In the genomic region with DNA sequence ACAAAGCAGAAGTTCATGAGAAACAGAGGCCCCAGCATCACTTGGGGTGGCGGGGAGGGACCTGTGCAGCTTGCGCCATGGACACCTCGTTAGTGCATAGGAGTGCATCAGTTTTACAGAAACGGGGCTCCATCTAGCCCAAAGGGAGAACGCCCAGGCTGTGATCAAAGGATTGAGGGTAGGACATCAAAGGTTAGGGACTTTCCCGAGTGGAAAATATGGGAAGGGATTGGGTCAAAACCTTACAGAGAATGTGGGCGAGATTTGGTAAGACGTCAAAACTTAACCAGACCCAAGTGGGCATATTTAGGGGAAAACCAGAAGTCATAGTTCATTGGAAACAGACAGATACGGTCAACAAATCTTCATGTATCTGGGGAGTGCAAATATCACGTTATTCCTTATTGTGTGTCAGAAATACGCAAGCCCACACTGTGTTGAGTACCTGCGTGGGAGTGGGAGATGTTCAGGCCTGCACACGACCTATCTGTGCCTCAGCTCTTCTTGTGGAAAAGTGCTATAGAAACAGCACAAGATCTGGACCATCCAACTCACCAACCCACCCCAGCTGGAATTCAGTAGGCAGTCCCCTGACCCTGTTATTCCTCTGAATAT, we compare ENCODE assay signal across 20 cellular contexts.
A peak's percentile ranks its signal among the peaks of the same experiment; 100 is the strongest.
DNase-seq lines count a peak whose midpoint lies in the region; ATAC-seq and FAIRE-seq lines count a peak whose summit lies in the region.
"Had no signal": no experiment of that assay in that cellular context is flagged by ENCODE, and none has a peak within 500 bp of the region (broad histone marks: within the 10 kb centered on the region; RNA-seq: fewer than 3 reads in every experiment).

No MANE protein-coding gene starts in this region.

- DNase-seq in activated CD8-positive, alpha-beta memory T cell treated with anti-CD3 and anti-CD28 coated beads for 24 hours = peak; percentile 71
- DNase-seq in activated CD8-positive, alpha-beta memory T cell treated with anti-CD3 and anti-CD28 coated beads, Interleukin-2, amount 50 U/mL, for 4 hours = no peak
- no peak for DNase-seq in GM18507 (ENCODE audit: extremely low spot score, insufficient read length, low read depth)
- peak; percentile 61 to 62 for DNase-seq in stimulated activated CD8-positive, alpha-beta memory T cell treated with anti-CD3 and anti-CD28 coated beads, Interleukin-15, amount 100 ng/mL, for 48 hours (ENCODE audit: low read depth in 2 of 2)
- DNase-seq in DMS 273 treated with DMSO at 0.1 percent for 48 hours (lab: John Stamatoyannopoulos, UW) = no peak
- no peak for DNase-seq in RKO (ENCODE audit: low spot score)
- DNase-seq: CD4-positive, CD25-positive, alpha-beta regulatory T cell; kidney glomerular epithelial cell; mesendoderm; natural killer cell; NCI-H1105; NCI-H748 treated with DMSO at 0.1 percent for 48 hours; uterus had no signal

- H3K4me1 Mint-ChIP-seq in activated naive CD8-positive, alpha-beta T cell (ENCODE audit: low read depth) = peaks cover 33% of the 10 kb centered on the region

- H3K4me3 Mint-ChIP-seq in activated naive CD8-positive, alpha-beta T cell = peak overlapping the region; percentile 46
- H3K4me3 Mint-ChIP-seq: CD4-positive, CD25-positive, alpha-beta regulatory T cell; natural killer cell had no signal

- no peaks in the 10 kb centered on the region for H3K36me3 Mint-ChIP-seq in activated naive CD8-positive, alpha-beta T cell
- H3K36me3 Mint-ChIP-seq: CD4-positive, CD25-positive, alpha-beta regulatory T cell; natural killer cell had no signal

- H3K9me3 Mint-ChIP-seq in activated naive CD8-positive, alpha-beta T cell (ENCODE audit: low read depth) = no peaks in the 10 kb centered on the region
- H3K9me3 Mint-ChIP-seq: natural killer cell had no signal

- FAIRE-seq in GM18507 (lab: Jason Lieb, UNC) = peak; percentile 74
- FAIRE-seq: colon, endometrium, TTC549 had no signal

- no peak for ATAC-seq in HG03565 (IDR thresholded peaks at IDR 0.05; ENCODE audit: unreplicated experiment)
- ATAC-seq: natural killer cell, Panc1, SK-N-SH treated with all-trans-retinoic acid at 6 μM for 48 hours had no signal

- peak overlapping the region; percentile 81 for H3K27ac Mint-ChIP-seq in activated naive CD8-positive, alpha-beta T cell
- H3K27ac Mint-ChIP-seq: CD4-positive, CD25-positive, alpha-beta regulatory T cell; natural killer cell had no signal

- H3K27me3 Mint-ChIP-seq in activated naive CD8-positive, alpha-beta T cell = no peaks in the 10 kb centered on the region

Comparison
In these comparisons a context has a peak if more than half of its experiments do, and no peak if none do; other contexts are left out.
1. DNase-seq: peak in activated CD8-positive, alpha-beta memory T cell treated with anti-CD3 and anti-CD28 coated beads for 24 hours (single experiment) and stimulated activated CD8-positive, alpha-beta memory T cell treated with anti-CD3 and anti-CD28 coated beads, Interleukin-15, amount 100 ng/mL, for 48 hours (2 of 2); none in activated CD8-positive, alpha-beta memory T cell treated with anti-CD3 and anti-CD28 coated beads, Interleukin-2, amount 50 U/mL, for 4 hours (single experiment), GM18507 (single experiment), DMS 273 treated with DMSO at 0.1 percent for 48 hours (single experiment) and RKO (single experiment).